ENCODE assay signal across 18 cellular contexts in the genomic region with DNA sequence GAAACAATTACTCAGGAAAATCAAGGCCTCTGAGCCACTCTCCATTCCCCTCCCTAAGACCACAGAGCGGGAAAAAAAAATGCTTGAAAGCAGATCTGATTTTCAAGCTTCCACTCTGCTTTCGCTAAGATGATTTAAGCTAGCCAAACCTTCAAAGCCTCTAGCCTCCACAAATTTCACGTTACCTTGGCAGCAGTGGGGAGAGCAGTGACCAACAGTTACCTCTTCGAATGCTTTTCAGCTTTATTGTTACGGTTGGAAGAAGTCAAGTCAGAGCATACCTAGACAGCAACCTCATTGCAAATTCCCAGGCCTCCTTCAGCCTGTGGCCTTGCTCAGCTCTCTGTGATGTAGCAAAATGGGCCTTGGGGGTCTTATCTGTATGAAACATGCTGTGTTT.
DNase-seq lines count a peak whose midpoint lies in the region; ATAC-seq and TF ChIP-seq lines count a peak whose summit lies in the region.
"Had no signal": no experiment of that assay in that cellular context is flagged by ENCODE, and none has a peak within 500 bp of the region (broad histone marks: within the 10 kb centered on the region; RNA-seq: fewer than 3 reads in every experiment).

No MANE protein-coding gene starts in this region.

- peak in 3 of 8 donors; percentile 3 to 18 (median 16) for ATAC-seq in heart right ventricle
- ATAC-seq in Right ventricle myocardium inferior, result no peak
- no peak for ATAC-seq in GM18519 (IDR thresholded peaks at IDR 0.05; ENCODE audit: low FRiP score, unreplicated experiment)
- ATAC-seq in HG03108 (IDR thresholded peaks at IDR 0.05; ENCODE audit: unreplicated experiment), result no peak
- ATAC-seq in GM19328 (IDR thresholded peaks at IDR 0.05; ENCODE audit: unreplicated experiment), result no peak

- H3K4me1 ChIP-seq in heart right ventricle, result peaks cover 4 to 52% (median 18%) of the 10 kb centered on the region in 9 donors
- H3K4me1 ChIP-seq in rectal smooth muscle tissue (ENCODE audit: control insufficient read depth, insufficient read depth, low read length), result peaks cover 2% of the 10 kb centered on the region
- peaks cover 7% of the 10 kb centered on the region for H3K4me1 ChIP-seq in vagina
- H3K4me1 ChIP-seq: Peyer's patch had no signal

- H3K4me3 ChIP-seq in heart right ventricle (no peak overlapping the region), rectal smooth muscle tissue (ENCODE audit: low read length) (no peak overlapping the region), vagina (no peak overlapping the region)
- H3K4me3 ChIP-seq: Peyer's patch had no signal

- no peak overlapping the region for H3K9ac ChIP-seq in rectal smooth muscle tissue (ENCODE audit: low read length)

- 82 to 84% methylated on average over 5 of the region's 5 CpGs for WGBS in heart right ventricle, 2 donors

- DNase-seq in heart right ventricle (no peak), Right ventricle myocardium inferior (ENCODE audit: missing footprints) (no peak), left kidney (ENCODE audit: low read depth, low spot score) (peak; percentile 44), vagina (ENCODE audit: extremely low spot score in 2 of 2) (no peak)
- DNase-seq: COR-L47, DMS153, EL, Karpas-422, MM.1S, NCI-H1105, NCI-H187, NCI-H510A treated with DMSO at 0.1 percent for 48 hours, Peyer's patch had no signal

- H3K27me3 ChIP-seq in heart right ventricle, result no peaks in the 10 kb centered on the region
- H3K27me3 ChIP-seq in rectal smooth muscle tissue (ENCODE audit: control insufficient read depth, insufficient read depth, low read length), result no peaks in the 10 kb centered on the region
- no peaks in the 10 kb centered on the region for H3K27me3 ChIP-seq in vagina
- H3K27me3 ChIP-seq: Peyer's patch had no signal

- TF ChIP-seq POLR2A in vagina (IDR thresholded peaks at IDR 0.05), result no peak

- no peaks in the 10 kb centered on the region for H3K36me3 ChIP-seq in heart right ventricle
- no peaks in the 10 kb centered on the region for H3K36me3 ChIP-seq in rectal smooth muscle tissue (ENCODE audit: control insufficient read depth, insufficient read depth, low read length)
- H3K36me3 ChIP-seq in vagina, result no peaks in the 10 kb centered on the region
- H3K36me3 ChIP-seq: Peyer's patch had no signal

- intact Hi-C loops in heart right ventricle (cut with DNase I) (loop anchor here in 2 of 10 donors (10.0 kb wide), 2 partner anchors 54 to 86 kb away; a partner anchor contains a TSS), Right ventricle myocardium inferior (cut with DNase I) (no loop called here), vagina (cut with DNase I) (no loop called here)

- H3K27ac ChIP-seq in heart right ventricle (peak overlapping the region; percentile 43 to 85 (median 66)), rectal smooth muscle tissue (ENCODE audit: low read depth, low read length) (peak overlapping the region; percentile 70), vagina (peak overlapping the region; percentile 22)
- H3K27ac ChIP-seq: C4-2B had no signal

- no peak for TF ChIP-seq CTCF in heart right ventricle (IDR thresholded peaks at IDR 0.05)
- TF ChIP-seq CTCF in vagina (IDR thresholded peaks at IDR 0.05), result no peak

- H3K9me3 ChIP-seq in heart right ventricle (no peaks in the 10 kb centered on the region), vagina (no peaks in the 10 kb centered on the region)
- H3K9me3 ChIP-seq: Peyer's patch had no signal
